Comparison of ENCODE assay signal across 1 cellular context in the genomic region with DNA sequence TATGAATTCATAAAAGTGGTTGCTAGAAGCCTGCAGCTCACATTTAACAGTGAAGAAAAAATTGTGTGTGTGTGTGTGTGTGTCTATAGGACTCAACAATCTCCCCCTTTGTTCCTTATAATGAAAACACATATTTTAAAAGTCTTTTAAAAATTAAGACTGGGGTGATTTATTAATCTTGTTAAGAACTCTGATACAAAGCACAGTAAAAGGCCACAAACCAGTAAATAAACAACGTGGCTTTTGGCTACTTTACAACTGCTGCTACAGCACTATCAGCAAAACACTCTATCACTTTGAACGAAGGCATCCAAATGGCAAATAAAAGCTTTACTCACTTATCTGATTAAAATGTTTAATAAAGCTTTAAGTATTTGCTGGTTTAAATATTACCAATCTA.
TF ChIP-seq lines count a peak whose summit lies in the region.

No MANE protein-coding gene starts in this region.

TF ChIP-seq in H1, 55 proteins besides CTCF, POLR2A, EP300 and RAD21 (continued from another document):
- TF ChIP-seq SIN3A (conservative IDR thresholded peaks at IDR 0.05 in 1 of 2, IDR thresholded peaks at IDR 0.05 in 1 of 2; ENCODE audit: low read depth in 1 of 2, low read length in 2 of 2) (no peak), CBX8 (IDR thresholded peaks at IDR 0.05; ENCODE audit: borderline replicate concordance, low read depth, low read length) (no peak), CREB1 (IDR thresholded peaks at IDR 0.05) (no peak), POLR2AphosphoS5 (IDR thresholded peaks at IDR 0.05; ENCODE audit: low read depth, low read length) (no peak), TAF7 (optimal IDR thresholded peaks at IDR 0.05; ENCODE audit: borderline replicate concordance, low read depth, low read length) (no peak), GABPA (IDR thresholded peaks at IDR 0.05; ENCODE audit: borderline replicate concordance, insufficient read depth, low read length) (no peak), EGR1 (IDR thresholded peaks at IDR 0.05; ENCODE audit: borderline replicate concordance, low read depth, low read length) (no peak), CTBP2 (IDR thresholded peaks at IDR 0.05; ENCODE audit: borderline replicate concordance, insufficient read depth, insufficient read length, low read length) (no peak)
- TF ChIP-seq, protein P1, sequence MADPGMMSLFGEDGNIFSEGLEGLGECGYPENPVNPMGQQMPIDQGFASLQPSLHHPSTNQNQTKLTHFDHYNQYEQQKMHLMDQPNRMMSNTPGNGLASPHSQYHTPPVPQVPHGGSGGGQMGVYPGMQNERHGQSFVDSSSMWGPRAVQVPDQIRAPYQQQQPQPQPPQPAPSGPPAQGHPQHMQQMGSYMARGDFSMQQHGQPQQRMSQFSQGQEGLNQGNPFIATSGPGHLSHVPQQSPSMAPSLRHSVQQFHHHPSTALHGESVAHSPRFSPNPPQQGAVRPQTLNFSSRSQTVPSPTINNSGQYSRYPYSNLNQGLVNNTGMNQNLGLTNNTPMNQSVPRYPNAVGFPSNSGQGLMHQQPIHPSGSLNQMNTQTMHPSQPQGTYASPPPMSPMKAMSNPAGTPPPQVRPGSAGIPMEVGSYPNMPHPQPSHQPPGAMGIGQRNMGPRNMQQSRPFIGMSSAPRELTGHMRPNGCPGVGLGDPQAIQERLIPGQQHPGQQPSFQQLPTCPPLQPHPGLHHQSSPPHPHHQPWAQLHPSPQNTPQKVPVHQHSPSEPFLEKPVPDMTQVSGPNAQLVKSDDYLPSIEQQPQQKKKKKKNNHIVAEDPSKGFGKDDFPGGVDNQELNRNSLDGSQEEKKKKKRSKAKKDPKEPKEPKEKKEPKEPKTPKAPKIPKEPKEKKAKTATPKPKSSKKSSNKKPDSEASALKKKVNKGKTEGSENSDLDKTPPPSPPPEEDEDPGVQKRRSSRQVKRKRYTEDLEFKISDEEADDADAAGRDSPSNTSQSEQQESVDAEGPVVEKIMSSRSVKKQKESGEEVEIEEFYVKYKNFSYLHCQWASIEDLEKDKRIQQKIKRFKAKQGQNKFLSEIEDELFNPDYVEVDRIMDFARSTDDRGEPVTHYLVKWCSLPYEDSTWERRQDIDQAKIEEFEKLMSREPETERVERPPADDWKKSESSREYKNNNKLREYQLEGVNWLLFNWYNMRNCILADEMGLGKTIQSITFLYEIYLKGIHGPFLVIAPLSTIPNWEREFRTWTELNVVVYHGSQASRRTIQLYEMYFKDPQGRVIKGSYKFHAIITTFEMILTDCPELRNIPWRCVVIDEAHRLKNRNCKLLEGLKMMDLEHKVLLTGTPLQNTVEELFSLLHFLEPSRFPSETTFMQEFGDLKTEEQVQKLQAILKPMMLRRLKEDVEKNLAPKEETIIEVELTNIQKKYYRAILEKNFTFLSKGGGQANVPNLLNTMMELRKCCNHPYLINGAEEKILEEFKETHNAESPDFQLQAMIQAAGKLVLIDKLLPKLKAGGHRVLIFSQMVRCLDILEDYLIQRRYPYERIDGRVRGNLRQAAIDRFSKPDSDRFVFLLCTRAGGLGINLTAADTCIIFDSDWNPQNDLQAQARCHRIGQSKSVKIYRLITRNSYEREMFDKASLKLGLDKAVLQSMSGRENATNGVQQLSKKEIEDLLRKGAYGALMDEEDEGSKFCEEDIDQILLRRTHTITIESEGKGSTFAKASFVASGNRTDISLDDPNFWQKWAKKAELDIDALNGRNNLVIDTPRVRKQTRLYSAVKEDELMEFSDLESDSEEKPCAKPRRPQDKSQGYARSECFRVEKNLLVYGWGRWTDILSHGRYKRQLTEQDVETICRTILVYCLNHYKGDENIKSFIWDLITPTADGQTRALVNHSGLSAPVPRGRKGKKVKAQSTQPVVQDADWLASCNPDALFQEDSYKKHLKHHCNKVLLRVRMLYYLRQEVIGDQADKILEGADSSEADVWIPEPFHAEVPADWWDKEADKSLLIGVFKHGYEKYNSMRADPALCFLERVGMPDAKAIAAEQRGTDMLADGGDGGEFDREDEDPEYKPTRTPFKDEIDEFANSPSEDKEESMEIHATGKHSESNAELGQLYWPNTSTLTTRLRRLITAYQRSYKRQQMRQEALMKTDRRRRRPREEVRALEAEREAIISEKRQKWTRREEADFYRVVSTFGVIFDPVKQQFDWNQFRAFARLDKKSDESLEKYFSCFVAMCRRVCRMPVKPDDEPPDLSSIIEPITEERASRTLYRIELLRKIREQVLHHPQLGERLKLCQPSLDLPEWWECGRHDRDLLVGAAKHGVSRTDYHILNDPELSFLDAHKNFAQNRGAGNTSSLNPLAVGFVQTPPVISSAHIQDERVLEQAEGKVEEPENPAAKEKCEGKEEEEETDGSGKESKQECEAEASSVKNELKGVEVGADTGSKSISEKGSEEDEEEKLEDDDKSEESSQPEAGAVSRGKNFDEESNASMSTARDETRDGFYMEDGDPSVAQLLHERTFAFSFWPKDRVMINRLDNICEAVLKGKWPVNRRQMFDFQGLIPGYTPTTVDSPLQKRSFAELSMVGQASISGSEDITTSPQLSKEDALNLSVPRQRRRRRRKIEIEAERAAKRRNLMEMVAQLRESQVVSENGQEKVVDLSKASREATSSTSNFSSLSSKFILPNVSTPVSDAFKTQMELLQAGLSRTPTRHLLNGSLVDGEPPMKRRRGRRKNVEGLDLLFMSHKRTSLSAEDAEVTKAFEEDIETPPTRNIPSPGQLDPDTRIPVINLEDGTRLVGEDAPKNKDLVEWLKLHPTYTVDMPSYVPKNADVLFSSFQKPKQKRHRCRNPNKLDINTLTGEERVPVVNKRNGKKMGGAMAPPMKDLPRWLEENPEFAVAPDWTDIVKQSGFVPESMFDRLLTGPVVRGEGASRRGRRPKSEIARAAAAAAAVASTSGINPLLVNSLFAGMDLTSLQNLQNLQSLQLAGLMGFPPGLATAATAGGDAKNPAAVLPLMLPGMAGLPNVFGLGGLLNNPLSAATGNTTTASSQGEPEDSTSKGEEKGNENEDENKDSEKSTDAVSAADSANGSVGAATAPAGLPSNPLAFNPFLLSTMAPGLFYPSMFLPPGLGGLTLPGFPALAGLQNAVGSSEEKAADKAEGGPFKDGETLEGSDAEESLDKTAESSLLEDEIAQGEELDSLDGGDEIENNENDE (IDR thresholded peaks at IDR 0.05; ENCODE audit: insufficient replicate concordance, low read length), result no peak
